In the genomic region with DNA sequence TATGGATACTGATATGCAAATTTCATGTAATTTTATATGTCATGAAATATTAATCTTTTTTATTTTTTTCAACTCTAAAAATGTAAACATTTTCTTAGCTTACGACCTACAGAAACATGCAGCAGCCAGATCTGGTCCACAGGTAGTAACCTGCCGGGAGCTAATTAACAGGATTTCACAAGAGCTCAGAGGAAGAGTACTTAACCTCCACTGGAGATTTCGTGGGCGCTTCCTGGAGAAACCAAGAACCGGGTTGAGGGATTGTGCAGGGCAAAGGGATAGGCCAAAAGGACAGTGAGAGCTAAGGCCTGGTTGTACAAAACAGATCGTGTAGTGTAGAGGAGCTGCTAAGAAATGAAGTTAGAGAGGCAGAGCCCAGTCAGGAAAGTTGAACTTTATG, we compare ENCODE assay signal across 25 cellular contexts.
"Had no signal": no experiment of that assay in that cellular context is flagged by ENCODE, and none has a peak within 500 bp of the region (broad histone marks: within the 10 kb centered on the region; RNA-seq: fewer than 3 reads in every experiment).

No MANE protein-coding gene starts in this region.

- DNase-seq: activated CD4-positive, alpha-beta memory T cell treated with anti-CD3 and anti-CD28 coated beads, Interleukin-2, amount 10 ng/mL, durations not matched to agents 7 days and 5 days; activated CD4-positive, alpha-beta T cell treated with anti-CD3 and anti-CD28 coated beads for 1 hour; activated CD4-positive, alpha-beta T cell treated with anti-CD3 and anti-CD28 coated beads, Interleukin-2, amount 10 ng/mL, durations not matched to agents 7 days and 5 days; activated CD8-positive, alpha-beta memory T cell treated with anti-CD3 and anti-CD28 coated beads, Interleukin-2, amount 50 U/mL, for 48 hours; activated gamma-delta T cell treated with Interleukin-2 at 50 U/mL for 16 hours; activated naive CD4-positive, alpha-beta T cell treated with anti-CD3 and anti-CD28 coated beads, Interleukin-2, amount 50 U/mL, for 16 hours; activated T-cell treated with anti-CD3 and anti-CD28 coated beads, Interleukin-2, amount 50 U/mL, for 24 hours; amniotic stem cell; brain microvascular endothelial cell; central memory CD4-positive, alpha-beta T cell; esophagus squamous epithelium; islet precursor cell; left colon; natural killer cell; retina; stimulated activated CD4-positive, alpha-beta T cell treated with anti-CD3 and anti-CD28 coated beads, Interleukin-4, amount 100 ng/mL, for 24 hours; stimulated activated CD8-positive, alpha-beta memory T cell treated with anti-CD3 and anti-CD28 coated beads, Interleukin-4, amount 100 ng/mL, for 48 hours; stimulated activated naive CD4-positive, alpha-beta T cell; T-helper 2 cell; tibial artery had no signal

- H3K4me3 ChIP-seq: esophagus squamous epithelium, skin epidermis, suprapubic skin, tibial artery had no signal

- H3K4me1 Mint-ChIP-seq: activated CD4-positive, alpha-beta memory T cell treated with anti-CD3 and anti-CD28 coated beads, Interleukin-2, amount 10 ng/mL, durations not matched to agents 7 days and 5 days; activated CD4-positive, alpha-beta T cell treated with anti-CD3 and anti-CD28 coated beads, Interleukin-2, amount 10 ng/mL, durations not matched to agents 7 days and 5 days; natural killer cell had no signal

- H3K27me3 ChIP-seq: brain microvascular endothelial cell, esophagus squamous epithelium, suprapubic skin, tibial artery had no signal

- H3K27me3 Mint-ChIP-seq: activated CD4-positive, alpha-beta memory T cell treated with anti-CD3 and anti-CD28 coated beads, Interleukin-2, amount 10 ng/mL, durations not matched to agents 7 days and 5 days; activated CD4-positive, alpha-beta T cell treated with anti-CD3 and anti-CD28 coated beads, Interleukin-2, amount 10 ng/mL, durations not matched to agents 7 days and 5 days; activated T-cell treated with anti-CD3 and anti-CD28 coated beads, Interleukin-2, amount 50 U/mL, for 24 hours had no signal

- ATAC-seq: left colon, natural killer cell, sciatic nerve had no signal

- H3K36me3 Mint-ChIP-seq: natural killer cell had no signal

- H3K4me1 ChIP-seq: esophagus squamous epithelium, tibial artery had no signal

- H3K4me3 Mint-ChIP-seq: activated CD4-positive, alpha-beta memory T cell treated with anti-CD3 and anti-CD28 coated beads, Interleukin-2, amount 10 ng/mL, durations not matched to agents 7 days and 5 days; activated CD4-positive, alpha-beta T cell treated with anti-CD3 and anti-CD28 coated beads, Interleukin-2, amount 10 ng/mL, durations not matched to agents 7 days and 5 days; activated T-cell treated with anti-CD3 and anti-CD28 coated beads, Interleukin-2, amount 50 U/mL, for 24 hours; natural killer cell had no signal

- H3K9me3 ChIP-seq: esophagus squamous epithelium, suprapubic skin, tibial artery had no signal

- H3K27ac ChIP-seq: brain microvascular endothelial cell, esophagus squamous epithelium, suprapubic skin, tibial artery had no signal

- H3K27ac Mint-ChIP-seq: activated CD4-positive, alpha-beta memory T cell treated with anti-CD3 and anti-CD28 coated beads, Interleukin-2, amount 10 ng/mL, durations not matched to agents 7 days and 5 days; activated CD4-positive, alpha-beta T cell treated with anti-CD3 and anti-CD28 coated beads, Interleukin-2, amount 10 ng/mL, durations not matched to agents 7 days and 5 days; activated T-cell treated with anti-CD3 and anti-CD28 coated beads, Interleukin-2, amount 50 U/mL, for 24 hours; natural killer cell had no signal

- H3K9me3 Mint-ChIP-seq: activated CD4-positive, alpha-beta memory T cell treated with anti-CD3 and anti-CD28 coated beads, Interleukin-2, amount 10 ng/mL, durations not matched to agents 7 days and 5 days; activated CD4-positive, alpha-beta T cell treated with anti-CD3 and anti-CD28 coated beads, Interleukin-2, amount 10 ng/mL, durations not matched to agents 7 days and 5 days; activated T-cell treated with anti-CD3 and anti-CD28 coated beads, Interleukin-2, amount 50 U/mL, for 24 hours; natural killer cell had no signal

- FAIRE-seq: astrocyte, frontal cortex had no signal

- H3K36me3 ChIP-seq: brain microvascular endothelial cell, esophagus squamous epithelium, suprapubic skin, tibial artery had no signal
